In genomic region chr16:716250-716607, GRCh38 we compare ENCODE assay signal across 8 cellular contexts. TPM values are rescaled to one million over a fixed set of nuclear protein-coding genes. Genes with fewer than 3 reads are reported as not detected.
DNase-seq lines count a peak whose midpoint lies in the region; ATAC-seq and TF ChIP-seq lines count a peak whose summit lies in the region.

No MANE protein-coding gene starts in this region.

- H3K4me1 ChIP-seq in HUES64 (ENCODE audit: insufficient read depth, low read length), result peaks cover 18% of the 10 kb centered on the region; the same call in 1 of the 2 replicates
- peaks cover 38% of the 10 kb centered on the region for H3K4me1 ChIP-seq in mammary epithelial cell (ENCODE audit: insufficient read depth, low read length)
- H3K4me1 ChIP-seq in mucosa of descending colon (ENCODE audit: low read depth), result peaks cover 43% of the 10 kb centered on the region

- BruUV-seq in mammary epithelial cell (replicated peaks; lab: Mats Ljungman, UMichigan), result no TSS peak

- H3K27ac ChIP-seq in HUES64 (ENCODE audit: low read depth, low read length) (no peak overlapping the region), mammary epithelial cell (ENCODE audit: insufficient read depth, low read depth, low read length) (no peak overlapping the region)

- H3K9me3 ChIP-seq in HUES64 (ENCODE audit: insufficient read depth, low read depth, low read length), result no peaks in the 10 kb centered on the region
- H3K9me3 ChIP-seq in mammary epithelial cell (replicated peaks; ENCODE audit: insufficient read depth, low read length), result no peaks in the 10 kb centered on the region
- no peaks in the 10 kb centered on the region for H3K9me3 ChIP-seq in mucosa of descending colon

- H3K36me3 ChIP-seq in HUES64 (ENCODE audit: insufficient read depth, low read length), result no peaks in the 10 kb centered on the region
- H3K36me3 ChIP-seq in mammary epithelial cell (ENCODE audit: insufficient read depth, low read length), result no peaks in the 10 kb centered on the region
- H3K36me3 ChIP-seq in mucosa of descending colon (ENCODE audit: low read depth), result no peaks in the 10 kb centered on the region

- dilution Hi-C loops in mammary epithelial cell (cut with HindIII; ENCODE audit: low sequenced_read_pairs), result loop anchor here (25.0 kb wide), 2 partner anchors 571 to 671 kb away; no protein-coding TSS in a partner anchor

- no peaks in the 10 kb centered on the region for H4K20me1 ChIP-seq in mammary epithelial cell (ENCODE audit: insufficient read depth, low read length)

- H3K36me3 Mint-ChIP-seq in activated CD8-positive, alpha-beta memory T cell treated with anti-CD3 and anti-CD28 coated beads, Interleukin-2, amount 10 ng/mL, durations not matched to agents 7 days and 5 days, result no peaks in the 10 kb centered on the region

- TF ChIP-seq CTCF in mammary epithelial cell (conservative IDR thresholded peaks at IDR 0.05 in 1 of 2, IDR thresholded peaks at IDR 0.05 in 1 of 2; ENCODE audit: extremely low read depth in 1 of 2, insufficient read depth in 1 of 2, low read depth in 1 of 2, low read length in 2 of 2) (no peak), GM13976 (IDR thresholded peaks at IDR 0.05; ENCODE audit: borderline replicate concordance, control extremely low read depth, extremely low read depth, insufficient read depth, missing control alignments) (no peak), mucosa of descending colon (IDR thresholded peaks at IDR 0.05) (no peak)

- WGBS in HUES64, result 15% methylated on average over 12 of the region's 12 CpGs
- 4% methylated on average over 4 of the region's 12 CpGs for WGBS in mammary epithelial cell (ENCODE audit: low coverage, missing lambda C conversion rate)

- ATAC-seq in activated CD8-positive, alpha-beta memory T cell treated with anti-CD3 and anti-CD28 coated beads, Interleukin-2, amount 10 ng/mL, durations not matched to agents 7 days and 5 days, result no peak
- no peak for ATAC-seq in mucosa of descending colon

- H3K9me3 Mint-ChIP-seq in activated CD8-positive, alpha-beta memory T cell treated with anti-CD3 and anti-CD28 coated beads, Interleukin-2, amount 10 ng/mL, durations not matched to agents 7 days and 5 days (ENCODE audit: low read depth), result no peaks in the 10 kb centered on the region

- peak; percentile 57 for DNase-seq in AG20443 (ENCODE audit: low spot score)
- no peak for DNase-seq in mammary epithelial cell
- DNase-seq in middle frontal gyrus (ENCODE audit: extremely low spot score, low spot score), result peak; percentile 66
- no peak for DNase-seq in GM13976 (ENCODE audit: low spot score)
- DNase-seq in activated CD8-positive, alpha-beta memory T cell treated with anti-CD3 and anti-CD28 coated beads, Interleukin-2, amount 10 ng/mL, durations not matched to agents 7 days and 5 days, result no peak
- DNase-seq in NCI-H82 (lab: John Stamatoyannopoulos, UW), result no peak
- DNase-seq in mucosa of descending colon, result no peak

- H3K9ac ChIP-seq in HUES64 (ENCODE audit: low read depth, low read length) (0 out of 2 replicates have a peak overlapping the region, but pooled peaks have one; percentile 37), mammary epithelial cell (ENCODE audit: insufficient read depth, low read length) (no peak overlapping the region)

- intact Hi-C loops in mammary epithelial cell (cut with micrococcal nuclease), result no loop called here
- intact Hi-C loops in mucosa of descending colon (cut with DNase I, micrococcal nuclease), result loop anchor here in 1 of 2 donors (10.0 kb wide), 1 partner anchor 339 kb away; no protein-coding TSS in a partner anchor

- peak overlapping the region; percentile 66 for H3K4me3 ChIP-seq in HUES64 (ENCODE audit: low read length)
- peak overlapping the region in 2 of 3 experiments; percentile 47 to 63 for H3K4me3 ChIP-seq in mammary epithelial cell (replicated peaks in 1 of 3; ENCODE audit: insufficient read depth in 1 of 3, low read depth in 2 of 3, low read length in 3 of 3)
- H3K4me3 ChIP-seq in mucosa of descending colon, result no peak overlapping the region

- CTCF ChIA-PET in mammary epithelial cell (lab: Charles Lee; ENCODE audit: low non-redundant PET), result interaction anchor here (0.6 kb wide), 1 partner anchor 116 kb away, joined by 16 read pairs; no protein-coding TSS in a partner anchor
- CTCF ChIA-PET in activated CD8-positive, alpha-beta memory T cell treated with anti-CD3 and anti-CD28 coated beads, Interleukin-2, amount 10 ng/mL, durations not matched to agents 7 days and 5 days (lab: Charles Lee), result interaction anchor here (1.0 to 6.4 kb wide), 6 partner anchors 10 to 70 kb away, joined by 3 to 116 read pairs (median 18); partner anchors contain the start of genes CCDC78, CHTF18, CIAO3 and HAGHL

- peaks cover 14% of the 10 kb centered on the region for H3K27me3 Mint-ChIP-seq in activated CD8-positive, alpha-beta memory T cell treated with anti-CD3 and anti-CD28 coated beads, Interleukin-2, amount 10 ng/mL, durations not matched to agents 7 days and 5 days

- H3K4me3 Mint-ChIP-seq in activated CD8-positive, alpha-beta memory T cell treated with anti-CD3 and anti-CD28 coated beads, Interleukin-2, amount 10 ng/mL, durations not matched to agents 7 days and 5 days, result no peak overlapping the region

- H3K4me2 ChIP-seq in mammary epithelial cell (ENCODE audit: insufficient read depth, low read depth, low read length), result peak overlapping the region; percentile 94

- peaks cover 3% of the 10 kb centered on the region for H3K79me2 ChIP-seq in mammary epithelial cell (ENCODE audit: insufficient read depth, low read length)

- H3K27me3 ChIP-seq in HUES64 (ENCODE audit: insufficient read depth, low read length) (peaks cover 40% of the 10 kb centered on the region), mammary epithelial cell (ENCODE audit: insufficient read depth, low read length) (no peaks in the 10 kb centered on the region)

- H3K27ac Mint-ChIP-seq in activated CD8-positive, alpha-beta memory T cell treated with anti-CD3 and anti-CD28 coated beads, Interleukin-2, amount 10 ng/mL, durations not matched to agents 7 days and 5 days, result no peak overlapping the region

- H3K4me1 Mint-ChIP-seq in activated CD8-positive, alpha-beta memory T cell treated with anti-CD3 and anti-CD28 coated beads, Interleukin-2, amount 10 ng/mL, durations not matched to agents 7 days and 5 days, result peaks cover 25% of the 10 kb centered on the region

- in situ Hi-C loops in mammary epithelial cell (cut with MboI; ENCODE audit: low sequenced_read_pairs in 2 of 2), result loop anchor here in 1 of 2 donors (25.0 kb wide), 1 partner anchor 346 kb away; the partner anchor contains the start of gene SSTR5
- in situ Hi-C loops in GM13976 (cut with MboI; ENCODE audit: low sequenced_read_pairs, unreplicated experiment), result no loop called here

- no peak overlapping the region for H2AFZ ChIP-seq in mammary epithelial cell (ENCODE audit: low read depth, low read length)

RNA-seq across cellular contexts. Expression of gene METRN, which starts 1.3 kb away (rescaled TPM):
- 26.8 TPM for polyA plus RNA-seq in HUES64 (2013, experiment 1 of 2)
- polyA plus RNA-seq in HUES64 (2013, experiment 2 of 2), result 45.5 TPM
- total RNA-seq in mammary epithelial cell (10 to 100 TPM; 22.2 to 53.1 TPM), mucosa of descending colon (10 to 100 TPM; 15.8 to 34.5 (median 22.0) TPM)
- 15.0 TPM for polyA plus RNA-seq in mammary epithelial cell
- polyA minus RNA-seq in mammary epithelial cell, result 2.5 TPM
- 10 to 100 TPM in 1 of 2 experiments, 1 to 10 TPM in 1; 9.8 to 14.0 TPM for total RNA-seq in activated CD8-positive, alpha-beta memory T cell treated with anti-CD3 and anti-CD28 coated beads, Interleukin-2, amount 10 ng/mL, durations not matched to agents 7 days and 5 days

RNA-seq across cellular contexts. Expression of gene ANTKMT, which starts 4.7 kb away (rescaled TPM):
- polyA plus RNA-seq in HUES64 (2013, experiment 1 of 2), result 20.7 TPM
- polyA plus RNA-seq in HUES64 (2013, experiment 2 of 2), result 13.6 TPM
- total RNA-seq in mammary epithelial cell, result 10 to 100 TPM; 13.5 to 35.4 TPM
- 12.6 TPM for polyA plus RNA-seq in mammary epithelial cell
- 0.72 TPM for polyA minus RNA-seq in mammary epithelial cell
- 10 to 100 TPM; 14.8 to 21.1 TPM for total RNA-seq in activated CD8-positive, alpha-beta memory T cell treated with anti-CD3 and anti-CD28 coated beads, Interleukin-2, amount 10 ng/mL, durations not matched to agents 7 days and 5 days
- 10 to 100 TPM; 36.2 to 39.9 (median 39.8) TPM for total RNA-seq in mucosa of descending colon

RNA-seq across cellular contexts. Expression of gene CCDC78, which starts 10.0 kb away (rescaled TPM):
- polyA plus RNA-seq in HUES64 (2013, experiment 1 of 2), result 2.5 TPM
- 2.6 TPM for polyA plus RNA-seq in HUES64 (2013, experiment 2 of 2)
- total RNA-seq in mammary epithelial cell, result 1 to 10 TPM; 3.0 to 5.8 TPM
- 3.5 TPM for polyA plus RNA-seq in mammary epithelial cell
- not detected for polyA minus RNA-seq in mammary epithelial cell
- total RNA-seq in activated CD8-positive, alpha-beta memory T cell treated with anti-CD3 and anti-CD28 coated beads, Interleukin-2, amount 10 ng/mL, durations not matched to agents 7 days and 5 days, result 1 to 10 TPM; 2.5 to 2.9 TPM
- under 1 TPM; 0.47 to 0.96 (median 0.80) TPM for total RNA-seq in mucosa of descending colon

RNA-seq across cellular contexts. Expression of gene FBXL16, which starts 10.6 kb away (rescaled TPM):
- polyA plus RNA-seq in HUES64 (2013, experiment 1 of 2), result 1.4 TPM
- polyA plus RNA-seq in HUES64 (2013, experiment 2 of 2), result 2.8 TPM
- total RNA-seq in mammary epithelial cell (1 to 10 TPM in 1 of 2 donors, under 1 TPM in 1; 0.33 to 2.6 TPM), mucosa of descending colon (1 to 10 TPM; 1.3 to 2.2 (median 2.1) TPM)
- polyA plus RNA-seq in mammary epithelial cell, result 0.53 TPM
- polyA minus RNA-seq in mammary epithelial cell, result 1.8 TPM
- 1 to 10 TPM; 4.2 to 7.5 TPM for total RNA-seq in activated CD8-positive, alpha-beta memory T cell treated with anti-CD3 and anti-CD28 coated beads, Interleukin-2, amount 10 ng/mL, durations not matched to agents 7 days and 5 days

RNA-seq across cellular contexts. Expression of gene HAGHL, which starts 10.7 kb away (rescaled TPM):
- 4.1 TPM for polyA plus RNA-seq in HUES64 (2013, experiment 1 of 2)
- polyA plus RNA-seq in HUES64 (2013, experiment 2 of 2), result 8.7 TPM
- total RNA-seq in mammary epithelial cell, result 10 to 100 TPM in 1 of 2 donors, 1 to 10 TPM in 1; 8.0 to 20.2 TPM
- 8.0 TPM for polyA plus RNA-seq in mammary epithelial cell
- polyA minus RNA-seq in mammary epithelial cell, result 1.0 TPM
- 10 to 100 TPM; 13.0 to 14.3 TPM for total RNA-seq in activated CD8-positive, alpha-beta memory T cell treated with anti-CD3 and anti-CD28 coated beads, Interleukin-2, amount 10 ng/mL, durations not matched to agents 7 days and 5 days
- total RNA-seq in mucosa of descending colon, result 1 to 10 TPM; 1.9 to 6.6 (median 3.5) TPM

Comparison
In these comparisons a context has a peak if more than half of its experiments do, and no peak if none do; other contexts are left out.
1. DNase-seq: peak in AG20443 (single experiment) and middle frontal gyrus (single experiment); none in mammary epithelial cell (single experiment), GM13976 (single experiment), activated CD8-positive, alpha-beta memory T cell treated with anti-CD3 and anti-CD28 coated beads, Interleukin-2, amount 10 ng/mL, durations not matched to agents 7 days and 5 days (single experiment), NCI-H82 (single experiment) and mucosa of descending colon (0 of 3).